ENCODE assay signal across 1 cellular context in genomic region chr1:246815693-246816270, GRCh38.
TF ChIP-seq lines count a peak whose summit lies in the region.

No MANE protein-coding gene starts in this region.

TF ChIP-seq in H1, 55 proteins besides CTCF, POLR2A, EP300 and RAD21 (continued from another document):
- TF ChIP-seq, protein P1, sequence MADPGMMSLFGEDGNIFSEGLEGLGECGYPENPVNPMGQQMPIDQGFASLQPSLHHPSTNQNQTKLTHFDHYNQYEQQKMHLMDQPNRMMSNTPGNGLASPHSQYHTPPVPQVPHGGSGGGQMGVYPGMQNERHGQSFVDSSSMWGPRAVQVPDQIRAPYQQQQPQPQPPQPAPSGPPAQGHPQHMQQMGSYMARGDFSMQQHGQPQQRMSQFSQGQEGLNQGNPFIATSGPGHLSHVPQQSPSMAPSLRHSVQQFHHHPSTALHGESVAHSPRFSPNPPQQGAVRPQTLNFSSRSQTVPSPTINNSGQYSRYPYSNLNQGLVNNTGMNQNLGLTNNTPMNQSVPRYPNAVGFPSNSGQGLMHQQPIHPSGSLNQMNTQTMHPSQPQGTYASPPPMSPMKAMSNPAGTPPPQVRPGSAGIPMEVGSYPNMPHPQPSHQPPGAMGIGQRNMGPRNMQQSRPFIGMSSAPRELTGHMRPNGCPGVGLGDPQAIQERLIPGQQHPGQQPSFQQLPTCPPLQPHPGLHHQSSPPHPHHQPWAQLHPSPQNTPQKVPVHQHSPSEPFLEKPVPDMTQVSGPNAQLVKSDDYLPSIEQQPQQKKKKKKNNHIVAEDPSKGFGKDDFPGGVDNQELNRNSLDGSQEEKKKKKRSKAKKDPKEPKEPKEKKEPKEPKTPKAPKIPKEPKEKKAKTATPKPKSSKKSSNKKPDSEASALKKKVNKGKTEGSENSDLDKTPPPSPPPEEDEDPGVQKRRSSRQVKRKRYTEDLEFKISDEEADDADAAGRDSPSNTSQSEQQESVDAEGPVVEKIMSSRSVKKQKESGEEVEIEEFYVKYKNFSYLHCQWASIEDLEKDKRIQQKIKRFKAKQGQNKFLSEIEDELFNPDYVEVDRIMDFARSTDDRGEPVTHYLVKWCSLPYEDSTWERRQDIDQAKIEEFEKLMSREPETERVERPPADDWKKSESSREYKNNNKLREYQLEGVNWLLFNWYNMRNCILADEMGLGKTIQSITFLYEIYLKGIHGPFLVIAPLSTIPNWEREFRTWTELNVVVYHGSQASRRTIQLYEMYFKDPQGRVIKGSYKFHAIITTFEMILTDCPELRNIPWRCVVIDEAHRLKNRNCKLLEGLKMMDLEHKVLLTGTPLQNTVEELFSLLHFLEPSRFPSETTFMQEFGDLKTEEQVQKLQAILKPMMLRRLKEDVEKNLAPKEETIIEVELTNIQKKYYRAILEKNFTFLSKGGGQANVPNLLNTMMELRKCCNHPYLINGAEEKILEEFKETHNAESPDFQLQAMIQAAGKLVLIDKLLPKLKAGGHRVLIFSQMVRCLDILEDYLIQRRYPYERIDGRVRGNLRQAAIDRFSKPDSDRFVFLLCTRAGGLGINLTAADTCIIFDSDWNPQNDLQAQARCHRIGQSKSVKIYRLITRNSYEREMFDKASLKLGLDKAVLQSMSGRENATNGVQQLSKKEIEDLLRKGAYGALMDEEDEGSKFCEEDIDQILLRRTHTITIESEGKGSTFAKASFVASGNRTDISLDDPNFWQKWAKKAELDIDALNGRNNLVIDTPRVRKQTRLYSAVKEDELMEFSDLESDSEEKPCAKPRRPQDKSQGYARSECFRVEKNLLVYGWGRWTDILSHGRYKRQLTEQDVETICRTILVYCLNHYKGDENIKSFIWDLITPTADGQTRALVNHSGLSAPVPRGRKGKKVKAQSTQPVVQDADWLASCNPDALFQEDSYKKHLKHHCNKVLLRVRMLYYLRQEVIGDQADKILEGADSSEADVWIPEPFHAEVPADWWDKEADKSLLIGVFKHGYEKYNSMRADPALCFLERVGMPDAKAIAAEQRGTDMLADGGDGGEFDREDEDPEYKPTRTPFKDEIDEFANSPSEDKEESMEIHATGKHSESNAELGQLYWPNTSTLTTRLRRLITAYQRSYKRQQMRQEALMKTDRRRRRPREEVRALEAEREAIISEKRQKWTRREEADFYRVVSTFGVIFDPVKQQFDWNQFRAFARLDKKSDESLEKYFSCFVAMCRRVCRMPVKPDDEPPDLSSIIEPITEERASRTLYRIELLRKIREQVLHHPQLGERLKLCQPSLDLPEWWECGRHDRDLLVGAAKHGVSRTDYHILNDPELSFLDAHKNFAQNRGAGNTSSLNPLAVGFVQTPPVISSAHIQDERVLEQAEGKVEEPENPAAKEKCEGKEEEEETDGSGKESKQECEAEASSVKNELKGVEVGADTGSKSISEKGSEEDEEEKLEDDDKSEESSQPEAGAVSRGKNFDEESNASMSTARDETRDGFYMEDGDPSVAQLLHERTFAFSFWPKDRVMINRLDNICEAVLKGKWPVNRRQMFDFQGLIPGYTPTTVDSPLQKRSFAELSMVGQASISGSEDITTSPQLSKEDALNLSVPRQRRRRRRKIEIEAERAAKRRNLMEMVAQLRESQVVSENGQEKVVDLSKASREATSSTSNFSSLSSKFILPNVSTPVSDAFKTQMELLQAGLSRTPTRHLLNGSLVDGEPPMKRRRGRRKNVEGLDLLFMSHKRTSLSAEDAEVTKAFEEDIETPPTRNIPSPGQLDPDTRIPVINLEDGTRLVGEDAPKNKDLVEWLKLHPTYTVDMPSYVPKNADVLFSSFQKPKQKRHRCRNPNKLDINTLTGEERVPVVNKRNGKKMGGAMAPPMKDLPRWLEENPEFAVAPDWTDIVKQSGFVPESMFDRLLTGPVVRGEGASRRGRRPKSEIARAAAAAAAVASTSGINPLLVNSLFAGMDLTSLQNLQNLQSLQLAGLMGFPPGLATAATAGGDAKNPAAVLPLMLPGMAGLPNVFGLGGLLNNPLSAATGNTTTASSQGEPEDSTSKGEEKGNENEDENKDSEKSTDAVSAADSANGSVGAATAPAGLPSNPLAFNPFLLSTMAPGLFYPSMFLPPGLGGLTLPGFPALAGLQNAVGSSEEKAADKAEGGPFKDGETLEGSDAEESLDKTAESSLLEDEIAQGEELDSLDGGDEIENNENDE (IDR thresholded peaks at IDR 0.05; ENCODE audit: insufficient replicate concordance, low read length) = no peak
- TF ChIP-seq KDM1A (IDR thresholded peaks at IDR 0.05; ENCODE audit: borderline replicate concordance, low read length) = no peak
- no peak for TF ChIP-seq SIN3A (conservative IDR thresholded peaks at IDR 0.05 in 1 of 2, IDR thresholded peaks at IDR 0.05 in 1 of 2; ENCODE audit: low read depth in 1 of 2, low read length in 2 of 2)
- no peak for TF ChIP-seq KDM5A (IDR thresholded peaks at IDR 0.05; ENCODE audit: low read length)
- TF ChIP-seq YY1 (IDR thresholded peaks at IDR 0.05; ENCODE audit: low read depth, low read length) = no peak
- no peak for TF ChIP-seq TAF1 (IDR thresholded peaks at IDR 0.05; ENCODE audit: low read depth, low read length)
- TF ChIP-seq JUND (IDR thresholded peaks at IDR 0.05; ENCODE audit: low read length) = no peak
- TF ChIP-seq CREB1 (IDR thresholded peaks at IDR 0.05) = no peak
- no peak for TF ChIP-seq TCF12 (IDR thresholded peaks at IDR 0.05; ENCODE audit: low read depth, low read length)
TF ChIP-seq in H1: peak in this region for 0.
